ENCODE assay signal across 20 cellular contexts in genomic region chr11:60658409-60658808, GRCh38. TPM values are rescaled to one million over a fixed set of nuclear protein-coding genes. Genes with fewer than 3 reads are reported as not detected.
A peak's percentile ranks its signal among the peaks of the same experiment; 100 is the strongest.
DNase-seq lines count a peak whose midpoint lies in the region; ATAC-seq and TF ChIP-seq lines count a peak whose summit lies in the region.
"Had no signal": no experiment of that assay in that cellular context is flagged by ENCODE, and none has a peak within 500 bp of the region (broad histone marks: within the 10 kb centered on the region; RNA-seq: fewer than 3 reads in every experiment).

No MANE protein-coding gene starts in this region.

- H3K36me3 ChIP-seq in adipocyte (ENCODE audit: control insufficient read depth, insufficient read depth, low read length, severe bottlenecking) (no peaks in the 10 kb centered on the region), Karpas-422 (ENCODE audit: insufficient read depth, low read length) (no peaks in the 10 kb centered on the region)
- H3K36me3 ChIP-seq: esophagus squamous epithelium had no signal

- H3K9ac ChIP-seq in adipocyte (ENCODE audit: low read length) (peak overlapping the region; percentile 1), Karpas-422 (ENCODE audit: low read length) (no peak overlapping the region)

- H3K9me2 ChIP-seq in Karpas-422 (replicated peaks; ENCODE audit: insufficient read depth, low read length) = no peaks in the 10 kb centered on the region

- no peaks in the 10 kb centered on the region for H3K9me3 Mint-ChIP-seq in progenitor cell of endocrine pancreas (ENCODE audit: low read depth)
- H3K9me3 Mint-ChIP-seq: stimulated activated naive B cell treated with anti-CD40 and anti-IgM and Interleukin-4, amounts not matched to agents 10 μg/mL and 1 μg/mL and 100 μg/mL, for 72 hours had no signal

- H3K4me3 ChIP-seq in adipocyte (ENCODE audit: low read length) (no peak overlapping the region), Karpas-422 (ENCODE audit: low read length) (no peak overlapping the region)
- H3K4me3 ChIP-seq: dorsolateral prefrontal cortex, esophagus squamous epithelium, smooth muscle cell had no signal

- H3K9me3 ChIP-seq in adipocyte (ENCODE audit: control insufficient read depth, low read length) (no peaks in the 10 kb centered on the region), Karpas-422 (ENCODE audit: low read length) (no peaks in the 10 kb centered on the region)
- H3K9me3 ChIP-seq: esophagus squamous epithelium had no signal

- peaks cover 25% of the 10 kb centered on the region for H3K4me1 Mint-ChIP-seq in progenitor cell of endocrine pancreas (ENCODE audit: low read depth)
- H3K4me1 Mint-ChIP-seq: stimulated activated naive B cell treated with anti-CD40 and anti-IgM and Interleukin-4, amounts not matched to agents 10 μg/mL and 1 μg/mL and 100 μg/mL, for 72 hours had no signal

- DNase-seq in NCI-H2081 (lab: John Stamatoyannopoulos, UW) = peak; percentile 63 to 92
- no peak for DNase-seq in adipocyte (ENCODE audit: low read depth)
- DNase-seq in progenitor cell of endocrine pancreas (ENCODE audit: low spot score, unreplicated experiment) = no peak
- DNase-seq in SKM-1 treated with dmso at 0.1 percent for 144 hours (lab: John Stamatoyannopoulos, UW; ENCODE audit: unreplicated experiment) = no peak
- DNase-seq in DMS 273 (lab: John Stamatoyannopoulos, UW; ENCODE audit: unreplicated experiment) = no peak
- DNase-seq in Karpas-422 = no peak
- DNase-seq: activated CD8-positive, alpha-beta memory T cell treated with anti-CD3 and anti-CD28 coated beads, Interleukin-2, amount 50 U/mL, for 48 hours; activated naive CD4-positive, alpha-beta T cell; dorsolateral prefrontal cortex; esophagus squamous epithelium; head of caudate nucleus; HFFc6; NCI-H1048; occipital lobe; stimulated activated naive B cell treated with anti-CD40 and anti-IgM and Interleukin-4, amounts not matched to agents 10 μg/mL and 1 μg/mL and 100 μg/mL, for 72 hours had no signal

- H2AFZ ChIP-seq in Karpas-422 (ENCODE audit: low read length) = no peak overlapping the region

- peak overlapping the region; percentile 87 for H3K27ac Mint-ChIP-seq in progenitor cell of endocrine pancreas
- H3K27ac Mint-ChIP-seq: HFFc6; stimulated activated naive B cell treated with anti-CD40 and anti-IgM and Interleukin-4, amounts not matched to agents 10 μg/mL and 1 μg/mL and 100 μg/mL, for 72 hours had no signal

- H3K27me3 ChIP-seq in adipocyte (replicated peaks; ENCODE audit: control insufficient read depth, insufficient read depth, low read length) = no peaks in the 10 kb centered on the region
- no peaks in the 10 kb centered on the region for H3K27me3 ChIP-seq in Karpas-422 (ENCODE audit: low read length)
- H3K27me3 ChIP-seq: esophagus squamous epithelium had no signal

- H3K4me1 ChIP-seq in adipocyte (ENCODE audit: control insufficient read depth, insufficient read depth, low read length) (peaks cover 8% of the 10 kb centered on the region), Karpas-422 (ENCODE audit: low read length) (no peaks in the 10 kb centered on the region)
- H3K4me1 ChIP-seq: esophagus squamous epithelium had no signal

- H3K79me2 ChIP-seq in Karpas-422 (ENCODE audit: low read length) = no peaks in the 10 kb centered on the region

- H3K4me2 ChIP-seq in Karpas-422 (ENCODE audit: low read depth, low read length, poor library complexity, severe bottlenecking) = no peak overlapping the region
- H3K4me2 ChIP-seq: smooth muscle cell had no signal

- H3K27me3 Mint-ChIP-seq in progenitor cell of endocrine pancreas = no peaks in the 10 kb centered on the region

- no peak for TF ChIP-seq CTCF in progenitor cell of endocrine pancreas (IDR thresholded peaks at IDR 0.05; ENCODE audit: unreplicated experiment)

- no peak overlapping the region for H3K27ac ChIP-seq in Karpas-422 (ENCODE audit: low read length)
- H3K27ac ChIP-seq: dorsolateral prefrontal cortex, esophagus squamous epithelium had no signal

- ATAC-seq in GM18868 (IDR thresholded peaks at IDR 0.05; ENCODE audit: unreplicated experiment) = peak; percentile 70
- ATAC-seq in HG03039 (IDR thresholded peaks at IDR 0.05; ENCODE audit: unreplicated experiment) = no peak
- ATAC-seq: Right ventricle myocardium inferior; stimulated activated naive B cell treated with anti-CD40 and anti-IgM and Interleukin-4, amounts not matched to agents 10 μg/mL and 1 μg/mL and 100 μg/mL, for 72 hours had no signal

- no peaks in the 10 kb centered on the region for H3K36me3 Mint-ChIP-seq in progenitor cell of endocrine pancreas (ENCODE audit: insufficient read depth)
- H3K36me3 Mint-ChIP-seq: stimulated activated naive B cell treated with anti-CD40 and anti-IgM and Interleukin-4, amounts not matched to agents 10 μg/mL and 1 μg/mL and 100 μg/mL, for 72 hours had no signal

- no peak overlapping the region for H3K4me3 Mint-ChIP-seq in progenitor cell of endocrine pancreas (ENCODE audit: low read depth)
- H3K4me3 Mint-ChIP-seq: HFFc6; stimulated activated naive B cell treated with anti-CD40 and anti-IgM and Interleukin-4, amounts not matched to agents 10 μg/mL and 1 μg/mL and 100 μg/mL, for 72 hours had no signal

- no peaks in the 10 kb centered on the region for H4K20me1 ChIP-seq in Karpas-422 (ENCODE audit: insufficient read depth, low read depth, low read length)

RNA-seq across cellular contexts. Expression of gene MS4A8, which starts 41.0 kb away (rescaled TPM):
- 5.1 and 6.0 TPM in 2 replicates for total RNA-seq in progenitor cell of endocrine pancreas
- total RNA-seq in Karpas-422 (2014; rRNA removed; shearing (Covaris generic); ENCODE audit: low replicate concordance) = not detected in 2 replicates
- total RNA-seq: esophagus squamous epithelium, HFFc6, mononuclear cell, occipital lobe, Right ventricle myocardium inferior, smooth muscle cell had no signal

Comparison
In these comparisons a context has a peak if more than half of its experiments do, and no peak if none do; other contexts are left out.
1. DNase-seq: peak in NCI-H2081 (2 of 2); none in adipocyte (single experiment), progenitor cell of endocrine pancreas (single experiment), SKM-1 treated with dmso at 0.1 percent for 144 hours (single experiment), DMS 273 (single experiment) and Karpas-422 (single experiment).